In the genomic region with DNA sequence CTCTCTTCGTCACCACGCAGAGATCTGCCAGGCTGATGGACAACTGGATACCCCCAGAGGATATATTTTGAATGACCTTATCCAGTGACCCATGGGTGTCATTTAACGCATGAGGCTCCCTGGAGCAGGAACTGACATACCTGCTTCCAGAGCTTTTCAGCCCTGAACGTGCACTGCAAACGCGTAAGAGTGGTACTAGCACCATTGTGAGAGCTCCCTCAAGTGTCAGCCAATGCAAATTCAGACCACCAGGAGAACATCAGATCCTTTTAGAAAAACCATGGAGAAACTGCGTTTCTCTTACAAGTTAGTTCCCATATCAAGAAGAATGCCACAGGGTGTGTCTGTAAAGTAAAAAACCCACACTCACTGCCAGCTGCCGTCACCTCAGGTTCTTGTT, we compare ENCODE assay signal across 10 cellular contexts. TPM values are rescaled to one million over a fixed set of nuclear protein-coding genes. Genes with fewer than 3 reads are reported as not detected.
DNase-seq lines count a peak whose midpoint lies in the region; ATAC-seq, FAIRE-seq and TF ChIP-seq lines count a peak whose summit lies in the region.
"Had no signal": no experiment of that assay in that cellular context is flagged by ENCODE, and none has a peak within 500 bp of the region (broad histone marks: within the 10 kb centered on the region; RNA-seq: fewer than 3 reads in every experiment).

No MANE protein-coding gene starts in this region.

- H3K4me3 ChIP-seq in BE2C (ENCODE audit: low read depth, low read length) (no peak overlapping the region), kidney (ENCODE audit: low read length in 2 of 2) (no peak overlapping the region)
- H3K4me3 ChIP-seq in CD8-positive, alpha-beta T cell (ENCODE audit: low read depth, low read length) = no peak overlapping the region
- H3K4me3 ChIP-seq: pancreas had no signal

- no peaks in the 10 kb centered on the region for H3K36me3 ChIP-seq in BE2C
- no peaks in the 10 kb centered on the region for H3K36me3 ChIP-seq in kidney (ENCODE audit: control insufficient read depth in 1 of 2, insufficient read depth in 2 of 2, low read length in 2 of 2)
- H3K36me3 ChIP-seq in CD8-positive, alpha-beta T cell (ENCODE audit: insufficient read depth, low read length) = no peaks in the 10 kb centered on the region
- H3K36me3 ChIP-seq: pancreas had no signal

- DNase-seq in BE2C = no peak
- peak; percentile 12 for DNase-seq in H4 (ENCODE audit: low spot score)
- DNase-seq in RPMI7951 (ENCODE audit: low read depth) = peak; percentile 0
- no peak for DNase-seq in kidney
- no peak for DNase-seq in naive thymus-derived CD8-positive, alpha-beta T cell
- DNase-seq in CD8-positive, alpha-beta T cell = no peak
- DNase-seq: activated CD4-positive, alpha-beta T cell treated with anti-CD3 and anti-CD28 coated beads, Interleukin-2, amount 50 U/mL, for 4 hours; pancreas had no signal

- H3K36me3 Mint-ChIP-seq in naive thymus-derived CD8-positive, alpha-beta T cell = no peaks in the 10 kb centered on the region
- no peaks in the 10 kb centered on the region for H3K36me3 Mint-ChIP-seq in CD8-positive, alpha-beta T cell

- no peak overlapping the region for H3K9ac ChIP-seq in kidney (ENCODE audit: low read length in 2 of 2)

- no peaks in the 10 kb centered on the region for H3K4me1 ChIP-seq in BE2C
- no peaks in the 10 kb centered on the region for H3K4me1 ChIP-seq in kidney (ENCODE audit: control insufficient read depth in 1 of 2, insufficient read depth in 1 of 2, low read depth in 1 of 2, low read length in 2 of 2)
- no peaks in the 10 kb centered on the region for H3K4me1 ChIP-seq in CD8-positive, alpha-beta T cell (ENCODE audit: insufficient read depth, low read length)
- H3K4me1 ChIP-seq: pancreas had no signal

- peaks cover 0 to 2% (median 0%) of the 10 kb centered on the region in 5 donors for H3K27me3 Mint-ChIP-seq in naive thymus-derived CD8-positive, alpha-beta T cell
- peaks cover 6% of the 10 kb centered on the region for H3K27me3 Mint-ChIP-seq in CD8-positive, alpha-beta T cell (ENCODE audit: low read depth)

- no peak for ATAC-seq in naive thymus-derived CD8-positive, alpha-beta T cell
- no peak for ATAC-seq in HG03196 (IDR thresholded peaks at IDR 0.05; ENCODE audit: unreplicated experiment)
- no peak for ATAC-seq in CD8-positive, alpha-beta T cell
- no peak for ATAC-seq in HG02973 (IDR thresholded peaks at IDR 0.05; ENCODE audit: unreplicated experiment)

- no peaks in the 10 kb centered on the region for H3K27me3 ChIP-seq in BE2C
- H3K27me3 ChIP-seq in CD8-positive, alpha-beta T cell (ENCODE audit: insufficient read depth, low read length) = no peaks in the 10 kb centered on the region

- CTCF ChIA-PET in CD8-positive, alpha-beta T cell (lab: Charles Lee) = interaction anchor here (0.8 kb wide), 1 partner anchor 406 kb away, joined by 3 read pairs; no protein-coding TSS in a partner anchor

- H3K27ac Mint-ChIP-seq in naive thymus-derived CD8-positive, alpha-beta T cell = no peak overlapping the region
- no peak overlapping the region for H3K27ac Mint-ChIP-seq in CD8-positive, alpha-beta T cell

- H3K27ac ChIP-seq in kidney (ENCODE audit: low read depth in 2 of 2, low read length in 2 of 2) = no peak overlapping the region
- H3K27ac ChIP-seq in CD8-positive, alpha-beta T cell (ENCODE audit: low read depth, low read length) = no peak overlapping the region
- H3K27ac ChIP-seq: pancreas had no signal

- POLR2A ChIA-PET in naive thymus-derived CD8-positive, alpha-beta T cell (lab: Charles Lee) = no interaction called here
- POLR2A ChIA-PET in CD8-positive, alpha-beta T cell (lab: Charles Lee) = no interaction called here

- no peak overlapping the region for H3K4me3 Mint-ChIP-seq in naive thymus-derived CD8-positive, alpha-beta T cell
- H3K4me3 Mint-ChIP-seq in CD8-positive, alpha-beta T cell = no peak overlapping the region

- H3K9me3 ChIP-seq in BE2C (no peaks in the 10 kb centered on the region), kidney (ENCODE audit: control insufficient read depth in 1 of 2, low read length in 2 of 2) (no peaks in the 10 kb centered on the region)
- no peaks in the 10 kb centered on the region for H3K9me3 ChIP-seq in CD8-positive, alpha-beta T cell (ENCODE audit: low read length)
- H3K9me3 ChIP-seq: pancreas had no signal

- peak; percentile 55 for TF ChIP-seq CTCF in BE2C (IDR thresholded peaks at IDR 0.05; ENCODE audit: low read depth, low read length)
- TF ChIP-seq CTCF in kidney (IDR thresholded peaks at IDR 0.05; ENCODE audit: borderline replicate concordance, extremely low read depth, insufficient read depth) = peak; percentile 17
- TF ChIP-seq CTCF in CD8-positive, alpha-beta T cell (IDR thresholded peaks at IDR 0.05) = no peak

- H3K9me3 Mint-ChIP-seq in naive thymus-derived CD8-positive, alpha-beta T cell = no peaks in the 10 kb centered on the region
- no peaks in the 10 kb centered on the region for H3K9me3 Mint-ChIP-seq in CD8-positive, alpha-beta T cell

- FAIRE-seq in kidney (lab: Jason Lieb, UNC) = no peak

- intact Hi-C loops in kidney (cut with DNase I) = no loop called here
- intact Hi-C loops in CD8-positive, alpha-beta T cell (cut with DNase I, micrococcal nuclease) = no loop called here

- H3K4me1 Mint-ChIP-seq in naive thymus-derived CD8-positive, alpha-beta T cell = no peaks in the 10 kb centered on the region
- no peaks in the 10 kb centered on the region for H3K4me1 Mint-ChIP-seq in CD8-positive, alpha-beta T cell (ENCODE audit: low read depth)

RNA-seq across cellular contexts. Expression of a gene that starts 7.3 kb away (rescaled TPM):
- polyA plus RNA-seq in BE2C (2012; ENCODE audit: insufficient read depth, insufficient read length, low read depth) = 4.6 TPM
- 1.2 TPM in 1 of 2 replicates, not detected in the other for total RNA-seq in H4 (2014; rRNA removed; shearing (Covaris generic))
- total RNA-seq in RPMI7951 (2014; rRNA removed; shearing (Covaris generic)) = not detected in 2 replicates
- total RNA-seq in kidney = 1.4 TPM
- polyA plus RNA-seq in kidney (ENCODE audit: insufficient read depth, low read depth, low replicate concordance) = 0.67 TPM
- 1 to 10 TPM; 4.6 to 5.5 TPM for total RNA-seq in naive thymus-derived CD8-positive, alpha-beta T cell
- 1 to 10 TPM in 1 of 3 donors, under 1 TPM in 2; 0.30 to 1.2 (median 0.32) TPM for polyA plus RNA-seq in naive thymus-derived CD8-positive, alpha-beta T cell
- 1 to 10 TPM; 1.4 to 1.7 TPM for total RNA-seq in CD8-positive, alpha-beta T cell

RNA-seq across cellular contexts. Expression of a gene that starts 27.2 kb away (rescaled TPM):
- polyA plus RNA-seq in BE2C (2012; ENCODE audit: insufficient read depth, insufficient read length, low read depth) = 0.76 TPM
- not detected in 2 replicates for total RNA-seq in H4 (2014; rRNA removed; shearing (Covaris generic))
- not detected in 2 replicates for total RNA-seq in RPMI7951 (2014; rRNA removed; shearing (Covaris generic))
- 0.91 TPM for total RNA-seq in kidney
- polyA plus RNA-seq in kidney (ENCODE audit: insufficient read depth, low read depth, low replicate concordance) = 0.47 TPM
- total RNA-seq in naive thymus-derived CD8-positive, alpha-beta T cell = under 1 TPM; 0.47 to 0.49 TPM
- polyA plus RNA-seq in naive thymus-derived CD8-positive, alpha-beta T cell = under 1 TPM; 0.06 to 0.24 (median 0.19) TPM
- total RNA-seq in CD8-positive, alpha-beta T cell = under 1 TPM; 0.19 to 0.24 TPM

RNA-seq across cellular contexts. Expression of a gene that starts 31.9 kb away (rescaled TPM):
- polyA plus RNA-seq in BE2C (2012; ENCODE audit: insufficient read depth, insufficient read length, low read depth) = 81.5 TPM
- 48.6 and 52.4 TPM in 2 replicates for total RNA-seq in H4 (2014; rRNA removed; shearing (Covaris generic))
- 21.3 and 29.6 TPM in 2 replicates for total RNA-seq in RPMI7951 (2014; rRNA removed; shearing (Covaris generic))
- total RNA-seq in kidney = 28.1 TPM
- 47.6 TPM for polyA plus RNA-seq in kidney (ENCODE audit: insufficient read depth, low read depth, low replicate concordance)
- 10 to 100 TPM; 33.3 to 38.9 TPM for total RNA-seq in naive thymus-derived CD8-positive, alpha-beta T cell
- 10 to 100 TPM; 19.6 to 30.1 (median 25.6) TPM for polyA plus RNA-seq in naive thymus-derived CD8-positive, alpha-beta T cell
- 10 to 100 TPM; 20.5 to 20.6 TPM for total RNA-seq in CD8-positive, alpha-beta T cell

RNA-seq across cellular contexts. Expression of a gene that starts 37.4 kb away (rescaled TPM):
- polyA plus RNA-seq in BE2C (2012; ENCODE audit: insufficient read depth, insufficient read length, low read depth) = 0.19 TPM
- not detected in 2 replicates for total RNA-seq in H4 (2014; rRNA removed; shearing (Covaris generic))
- total RNA-seq in RPMI7951 (2014; rRNA removed; shearing (Covaris generic)) = not detected in 2 replicates
- not detected for total RNA-seq in kidney
- not detected for polyA plus RNA-seq in kidney (ENCODE audit: insufficient read depth, low read depth, low replicate concordance)
- total RNA-seq in naive thymus-derived CD8-positive, alpha-beta T cell = not detected
- not detected for polyA plus RNA-seq in naive thymus-derived CD8-positive, alpha-beta T cell
- not detected for total RNA-seq in CD8-positive, alpha-beta T cell
- total RNA-seq: pancreas had no signal
- polyA plus RNA-seq: pancreas had no signal

RNA-seq across cellular contexts. Expression of a gene that starts 56.3 kb away (rescaled TPM):
- 54.0 TPM for polyA plus RNA-seq in BE2C (2012; ENCODE audit: insufficient read depth, insufficient read length, low read depth)
- not detected in 2 replicates for total RNA-seq in H4 (2014; rRNA removed; shearing (Covaris generic))
- total RNA-seq in RPMI7951 (2014; rRNA removed; shearing (Covaris generic)) = 6.6 and 6.8 TPM in 2 replicates
- total RNA-seq in kidney = 164 TPM
- polyA plus RNA-seq in kidney (ENCODE audit: insufficient read depth, low read depth, low replicate concordance) = 288 TPM
- total RNA-seq in naive thymus-derived CD8-positive, alpha-beta T cell = not detected
- not detected for polyA plus RNA-seq in naive thymus-derived CD8-positive, alpha-beta T cell
- not detected for total RNA-seq in CD8-positive, alpha-beta T cell

Comparison
In these comparisons a context has a peak if more than half of its experiments do, and no peak if none do; other contexts are left out.
1. DNase-seq: peak in H4 (single experiment) and RPMI7951 (single experiment); none in BE2C (single experiment), kidney (single experiment), naive thymus-derived CD8-positive, alpha-beta T cell (0 of 10) and CD8-positive, alpha-beta T cell (0 of 7).